ENCODE assay signal across 1 cellular context in genomic region chr5:43007246-43007910, GRCh38.
TF ChIP-seq lines count a peak whose summit lies in the region.

No MANE protein-coding gene starts in this region.

TF ChIP-seq in K562, 482 proteins besides CTCF, POLR2A, EP300 and RAD21 (continued from another document and continues in another):
- peak; percentile 65; the same call in 1 of the 2 replicates for TF ChIP-seq MBD1 (CRISPR knock-in tag; IDR thresholded peaks at IDR 0.05)
- TF ChIP-seq TARDBP (IDR thresholded peaks at IDR 0.05) = 0 out of 2 replicates have a peak, but pooled peaks have one; percentile 34
- TF ChIP-seq ZFPM2 (CRISPR knock-in tag; IDR thresholded peaks at IDR 0.05) = no peak
- peak; percentile 46 for TF ChIP-seq MYC (IDR thresholded peaks at IDR 0.05; ENCODE audit: low read depth, low read length)
- TF ChIP-seq MYC (CRISPR knock-in tag; IDR thresholded peaks at IDR 0.05; ENCODE audit: borderline replicate concordance, low read depth) = no peak
- no peak for TF ChIP-seq XRCC4 (IDR thresholded peaks at IDR 0.05; ENCODE audit: extremely low read depth, insufficient read depth, insufficient read length)
- TF ChIP-seq BCOR (IDR thresholded peaks at IDR 0.05) = no peak
- peak; percentile 79 for TF ChIP-seq SMARCE1 (IDR thresholded peaks at IDR 0.05)
- peak; percentile 69; the same call in 1 of the 2 replicates for TF ChIP-seq ATF6 (CRISPR knock-in tag; IDR thresholded peaks at IDR 0.05)
- no peak for TF ChIP-seq SMAD2 (IDR thresholded peaks at IDR 0.05; ENCODE audit: low read depth, low read length)
- TF ChIP-seq CUX1 (CRISPR knock-in tag; IDR thresholded peaks at IDR 0.05) = 0 out of 2 replicates have a peak, but pooled peaks have one; percentile 47
- peak; percentile 20 for TF ChIP-seq SMAD1 (IDR thresholded peaks at IDR 0.05; ENCODE audit: low read depth, low read length, partially characterized antibody)
- peak; percentile 88 for TF ChIP-seq TEAD4 (IDR thresholded peaks at IDR 0.05; ENCODE audit: low read length)
- no peak for TF ChIP-seq TEAD4 (CRISPR knock-in tag; IDR thresholded peaks at IDR 0.05; ENCODE audit: borderline replicate concordance)
- TF ChIP-seq SP1 (CRISPR knock-in tag; IDR thresholded peaks at IDR 0.05) = no peak; the same call in 1 of the 2 replicates
- TF ChIP-seq ZNF696 (CRISPR knock-in tag; conservative IDR thresholded peaks at IDR 0.05) = no peak
- TF ChIP-seq NFATC3 (IDR thresholded peaks at IDR 0.05) = no peak
- TF ChIP-seq CLOCK (CRISPR knock-in tag; IDR thresholded peaks at IDR 0.05; ENCODE audit: borderline replicate concordance) = no peak
- peak; percentile 94 for TF ChIP-seq DPF2 (IDR thresholded peaks at IDR 0.05)
- peak; percentile 26 for TF ChIP-seq TBP (optimal IDR thresholded peaks at IDR 0.05; ENCODE audit: low read depth, low read length)
- TF ChIP-seq, protein P1, sequence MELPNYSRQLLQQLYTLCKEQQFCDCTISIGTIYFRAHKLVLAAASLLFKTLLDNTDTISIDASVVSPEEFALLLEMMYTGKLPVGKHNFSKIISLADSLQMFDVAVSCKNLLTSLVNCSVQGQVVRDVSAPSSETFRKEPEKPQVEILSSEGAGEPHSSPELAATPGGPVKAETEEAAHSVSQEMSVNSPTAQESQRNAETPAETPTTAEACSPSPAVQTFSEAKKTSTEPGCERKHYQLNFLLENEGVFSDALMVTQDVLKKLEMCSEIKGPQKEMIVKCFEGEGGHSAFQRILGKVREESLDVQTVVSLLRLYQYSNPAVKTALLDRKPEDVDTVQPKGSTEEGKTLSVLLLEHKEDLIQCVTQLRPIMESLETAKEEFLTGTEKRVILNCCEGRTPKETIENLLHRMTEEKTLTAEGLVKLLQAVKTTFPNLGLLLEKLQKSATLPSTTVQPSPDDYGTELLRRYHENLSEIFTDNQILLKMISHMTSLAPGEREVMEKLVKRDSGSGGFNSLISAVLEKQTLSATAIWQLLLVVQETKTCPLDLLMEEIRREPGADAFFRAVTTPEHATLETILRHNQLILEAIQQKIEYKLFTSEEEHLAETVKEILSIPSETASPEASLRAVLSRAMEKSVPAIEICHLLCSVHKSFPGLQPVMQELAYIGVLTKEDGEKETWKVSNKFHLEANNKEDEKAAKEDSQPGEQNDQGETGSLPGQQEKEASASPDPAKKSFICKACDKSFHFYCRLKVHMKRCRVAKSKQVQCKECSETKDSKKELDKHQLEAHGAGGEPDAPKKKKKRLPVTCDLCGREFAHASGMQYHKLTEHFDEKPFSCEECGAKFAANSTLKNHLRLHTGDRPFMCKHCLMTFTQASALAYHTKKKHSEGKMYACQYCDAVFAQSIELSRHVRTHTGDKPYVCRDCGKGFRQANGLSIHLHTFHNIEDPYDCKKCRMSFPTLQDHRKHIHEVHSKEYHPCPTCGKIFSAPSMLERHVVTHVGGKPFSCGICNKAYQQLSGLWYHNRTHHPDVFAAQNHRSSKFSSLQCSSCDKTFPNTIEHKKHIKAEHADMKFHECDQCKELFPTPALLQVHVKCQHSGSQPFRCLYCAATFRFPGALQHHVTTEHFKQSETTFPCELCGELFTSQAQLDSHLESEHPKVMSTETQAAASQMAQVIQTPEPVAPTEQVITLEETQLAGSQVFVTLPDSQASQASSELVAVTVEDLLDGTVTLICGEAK (IDR thresholded peaks at IDR 0.05) = no peak
- TF ChIP-seq, protein P1 (CRISPR knock-in tag; IDR thresholded peaks at IDR 0.05) = no peak
- TF ChIP-seq GABPB1 (CRISPR knock-in tag; IDR thresholded peaks at IDR 0.05) = 0 out of 2 replicates have a peak, but pooled peaks have one; percentile 31
- TF ChIP-seq, protein P2, sequence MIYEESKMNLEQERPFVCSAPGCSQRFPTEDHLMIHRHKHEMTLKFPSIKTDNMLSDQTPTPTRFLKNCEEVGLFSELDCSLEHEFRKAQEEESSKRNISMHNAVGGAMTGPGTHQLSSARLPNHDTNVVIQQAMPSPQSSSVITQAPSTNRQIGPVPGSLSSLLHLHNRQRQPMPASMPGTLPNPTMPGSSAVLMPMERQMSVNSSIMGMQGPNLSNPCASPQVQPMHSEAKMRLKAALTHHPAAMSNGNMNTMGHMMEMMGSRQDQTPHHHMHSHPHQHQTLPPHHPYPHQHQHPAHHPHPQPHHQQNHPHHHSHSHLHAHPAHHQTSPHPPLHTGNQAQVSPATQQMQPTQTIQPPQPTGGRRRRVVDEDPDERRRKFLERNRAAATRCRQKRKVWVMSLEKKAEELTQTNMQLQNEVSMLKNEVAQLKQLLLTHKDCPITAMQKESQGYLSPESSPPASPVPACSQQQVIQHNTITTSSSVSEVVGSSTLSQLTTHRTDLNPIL (CRISPR knock-in tag; IDR thresholded peaks at IDR 0.05) = no peak
- 0 out of 2 replicates have a peak, but pooled peaks have one; percentile 22 for TF ChIP-seq MAFF (IDR thresholded peaks at IDR 0.05; ENCODE audit: low read length)
- TF ChIP-seq ILK (tag; IDR thresholded peaks at IDR 0.05; ENCODE audit: borderline replicate concordance, low read depth) = no peak
- TF ChIP-seq SOX6 (IDR thresholded peaks at IDR 0.05) = peak; percentile 66
- TF ChIP-seq KDM5B (IDR thresholded peaks at IDR 0.05; ENCODE audit: insufficient replicate concordance, low read depth, low read length) = peak; percentile 64
- TF ChIP-seq TAL1 (IDR thresholded peaks at IDR 0.05) = peak; percentile 87
- TF ChIP-seq TBL1XR1 (IDR thresholded peaks at IDR 0.05; ENCODE audit: low read length in 2 of 2) = peak in 1 of 2 experiments; percentile 67; a peak in 1 of 4 replicates
- TF ChIP-seq JUND (IDR thresholded peaks at IDR 0.05; ENCODE audit: borderline replicate concordance, low read depth, low read length) = peak; percentile 71
- TF ChIP-seq JUND (tag; IDR thresholded peaks at IDR 0.05; ENCODE audit: borderline replicate concordance, low read depth, low read length) = peak; percentile 14; the same call in 1 of the 3 replicates
- peak; percentile 9 for TF ChIP-seq NEUROD1 (IDR thresholded peaks at IDR 0.05; ENCODE audit: borderline replicate concordance, low read depth, low read length, partially characterized antibody)
- TF ChIP-seq PML (IDR thresholded peaks at IDR 0.05; ENCODE audit: low read length) = peak; percentile 65; the same call in 1 of the 2 replicates
